Comparison of ENCODE assay signal across 11 cellular contexts in the genomic region with DNA sequence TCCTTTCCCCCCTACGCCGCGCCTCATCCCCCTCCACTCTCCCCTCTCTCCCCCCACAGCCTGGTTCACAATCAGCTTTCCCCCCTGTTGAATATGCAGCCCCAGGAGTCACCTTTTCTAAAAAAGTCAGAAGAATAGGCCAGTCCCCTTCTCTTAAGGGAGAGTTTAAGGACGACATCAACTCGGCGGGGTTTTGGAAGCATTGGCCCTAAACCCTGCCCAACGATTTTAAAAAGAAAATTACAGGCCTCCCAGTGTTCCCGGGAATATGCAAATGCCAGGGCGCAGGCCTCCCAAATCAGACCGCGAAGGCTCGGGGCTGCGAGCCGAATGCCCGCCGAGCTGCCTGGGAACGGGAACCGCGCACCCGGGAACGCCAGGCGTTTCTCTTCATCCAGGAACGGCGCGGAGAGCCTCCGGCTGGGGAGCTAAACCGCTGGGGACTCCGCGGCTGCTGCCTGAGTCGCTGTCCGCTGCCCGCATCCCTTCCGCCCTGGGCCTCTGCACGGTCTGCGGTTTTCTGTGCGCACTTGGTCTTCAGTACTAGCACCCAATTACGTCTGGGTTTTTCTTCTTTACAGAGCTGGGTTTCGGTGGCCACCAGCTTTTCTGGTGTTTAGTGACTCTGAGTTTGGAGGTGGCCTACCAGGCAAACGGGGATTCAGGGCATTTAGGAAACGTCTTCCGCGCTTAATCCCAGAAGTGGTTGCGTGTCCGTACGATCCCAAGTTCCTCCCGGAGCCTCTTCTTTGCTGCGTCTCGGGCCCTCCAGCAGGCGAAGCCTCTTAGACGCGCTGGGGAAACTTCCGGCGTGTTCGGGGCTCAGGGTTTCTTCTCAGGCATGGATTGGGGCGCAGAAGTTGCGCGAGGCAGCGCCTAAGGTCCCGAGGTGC. TPM values are rescaled to one million over a fixed set of nuclear protein-coding genes. Genes with fewer than 3 reads are reported as not detected.
DNase-seq lines count a peak whose midpoint lies in the region; ATAC-seq, FAIRE-seq and TF ChIP-seq lines count a peak whose summit lies in the region.
"Had no signal": no experiment of that assay in that cellular context is flagged by ENCODE, and none has a peak within 500 bp of the region (broad histone marks: within the 10 kb centered on the region; RNA-seq: fewer than 3 reads in every experiment).

No MANE protein-coding gene starts in this region.

- TF ChIP-seq POLR2A in HepG2 (IDR thresholded peaks at IDR 0.05; ENCODE audit: insufficient read depth in 1 of 2, low read depth in 2 of 2, low read length in 2 of 2) = no peak
- no peak for TF ChIP-seq POLR2A in upper lobe of left lung (IDR thresholded peaks at IDR 0.05)

- TF ChIP-seq CTCF in right atrium auricular region (IDR thresholded peaks at IDR 0.05) (no peak), bronchial epithelial cell (IDR thresholded peaks at IDR 0.05; ENCODE audit: insufficient read depth, low read length, severe bottlenecking) (no peak), HepG2 (CRISPR knock-in tag; IDR thresholded peaks at IDR 0.05) (no peak), upper lobe of left lung (IDR thresholded peaks at IDR 0.05) (no peak)

- 22% methylated on average over 53 of the region's 59 CpGs for WGBS in HepG2 (ENCODE audit: low lambda C conversion rate)
- WGBS in upper lobe of left lung, 2 donors = 7% methylated on average over 35 to 59 of the region's 59 CpGs

- no peaks in the 10 kb centered on the region for H3K36me3 ChIP-seq in right atrium auricular region
- H3K36me3 ChIP-seq in bronchial epithelial cell (ENCODE audit: control insufficient read depth, insufficient read depth, low read length) = peaks cover 4% of the 10 kb centered on the region
- H3K36me3 ChIP-seq in HepG2 (replicated peaks in 1 of 2; ENCODE audit: control insufficient read depth in 1 of 2, insufficient read depth in 2 of 2, low read length in 2 of 2) = no peaks in the 10 kb centered on the region
- peaks cover 0 to 4% (median 0%) of the 10 kb centered on the region in 4 donors for H3K36me3 ChIP-seq in upper lobe of left lung

- no peak overlapping the region for H3K4me2 ChIP-seq in HepG2 (ENCODE audit: low read depth, low read length)

- peak; percentile 9 for ATAC-seq in Right ventricle myocardium inferior
- peak; percentile 52 for ATAC-seq in HepG2
- peak in 1 of 2 donors; percentile 3 for ATAC-seq in upper lobe of left lung (ENCODE audit: low FRiP score in 2 of 2)
- no peak for ATAC-seq in GM18873 (IDR thresholded peaks at IDR 0.05; ENCODE audit: low FRiP score, unreplicated experiment)
- ATAC-seq in GM21786 (IDR thresholded peaks at IDR 0.05; ENCODE audit: unreplicated experiment) = no peak

- DNase-seq in Right ventricle myocardium inferior (ENCODE audit: missing footprints) (no peak), right atrium auricular region (ENCODE audit: low spot score) (no peak), bronchial epithelial cell (ENCODE audit: low read depth) (no peak), HepG2 (ENCODE audit: low spot score) (no peak), upper lobe of left lung (peak in 1 of 2 donors; percentile 71), dedifferentiated amniotic fluid mesenchymal stem cell (ENCODE audit: extremely low spot score) (no peak)
- DNase-seq: DMS79 treated with DMSO at 0.1 percent for 48 hours had no signal

- no TSS peak for BruUV-seq in HepG2 (replicated peaks; lab: Mats Ljungman, UMichigan)

- H3K9me3 ChIP-seq in right atrium auricular region = no peaks in the 10 kb centered on the region
- H3K9me3 ChIP-seq in HepG2 (ENCODE audit: low read length) = no peaks in the 10 kb centered on the region
- H3K9me3 ChIP-seq in upper lobe of left lung = no peaks in the 10 kb centered on the region

- H4K20me1 ChIP-seq in HepG2 (ENCODE audit: insufficient read depth, low read length) = no peaks in the 10 kb centered on the region

- in situ Hi-C loops in HepG2 (cut with HindIII; ENCODE audit: extremely low pct_ligation_motif_present, low pct_unique_long_range_greater_than_20kb) = no loop called here

- peaks cover 69 to 86% of the 10 kb centered on the region in 2 donors for H3K27me3 ChIP-seq in right atrium auricular region
- no peaks in the 10 kb centered on the region for H3K27me3 ChIP-seq in bronchial epithelial cell (ENCODE audit: control insufficient read depth, insufficient read depth, low read length)
- peaks cover 13 to 75% of the 10 kb centered on the region in 2 experiments for H3K27me3 ChIP-seq in HepG2 (ENCODE audit: control insufficient read depth in 1 of 2, insufficient read depth in 2 of 2, low read length in 2 of 2)
- H3K27me3 ChIP-seq in upper lobe of left lung = peaks cover 0 to 75% (median 50%) of the 10 kb centered on the region in 4 donors

- H3K4me3 ChIP-seq in right atrium auricular region (peak overlapping the region in 1 of 2 donors; percentile 47), bronchial epithelial cell (ENCODE audit: low read depth, low read length) (peak overlapping the region; percentile 42), HepG2 (replicated peaks in 1 of 3; ENCODE audit: insufficient read depth in 1 of 3, low read depth in 2 of 3, low read length in 3 of 3) (no peak overlapping the region), upper lobe of left lung (peak overlapping the region in 3 of 4 donors; percentile 71 to 74 (median 72))

- no peak overlapping the region for H2AFZ ChIP-seq in HepG2 (ENCODE audit: low read length)

- TF ChIP-seq EP300 in HepG2 (IDR thresholded peaks at IDR 0.05; ENCODE audit: low read depth in 2 of 2, low read length in 2 of 2) (no peak), HepG2 (CRISPR knock-in tag; IDR thresholded peaks at IDR 0.05; ENCODE audit: borderline replicate concordance) (no peak), upper lobe of left lung (IDR thresholded peaks at IDR 0.05) (no peak)

- TF ChIP-seq RAD21 in HepG2 (CRISPR knock-in tag; IDR thresholded peaks at IDR 0.05) = no peak

- POLR2A ChIA-PET in HepG2 (lab: Yijun Ruan, JAX) = no interaction called here

- H3K27ac ChIP-seq in right atrium auricular region = peak overlapping the region in 1 of 2 donors; percentile 6
- no peak overlapping the region for H3K27ac ChIP-seq in HepG2 (ENCODE audit: extremely low read length, insufficient read depth, low read length)
- H3K27ac ChIP-seq in upper lobe of left lung = peak overlapping the region; percentile 75 to 89 (median 80)

- intact Hi-C loops in Right ventricle myocardium inferior (cut with DNase I) = loop anchor here (5.0 to 10.0 kb wide), 5 partner anchors 119 to 1232 kb away; partner anchors contain the start of genes FTO, IRX6 and RPGRIP1L
- intact Hi-C loops in HepG2 (cut with micrococcal nuclease; ENCODE audit: unreplicated experiment) = no loop called here

- no peak overlapping the region for H3K9ac ChIP-seq in HepG2 (ENCODE audit: insufficient read depth, low read depth, low read length)

- peaks cover 0 to 40% of the 10 kb centered on the region in 2 donors for H3K4me1 ChIP-seq in right atrium auricular region
- no peaks in the 10 kb centered on the region for H3K4me1 ChIP-seq in HepG2 (ENCODE audit: insufficient read depth, low read length)
- peaks cover 19 to 39% (median 30%) of the 10 kb centered on the region in 4 donors for H3K4me1 ChIP-seq in upper lobe of left lung

- no peaks in the 10 kb centered on the region for H3K79me2 ChIP-seq in HepG2 (ENCODE audit: insufficient read depth, low read length)

- no peak for FAIRE-seq in bronchial epithelial cell (lab: Jason Lieb, UNC)
- no peak for FAIRE-seq in HepG2 (lab: Jason Lieb, UNC)
- FAIRE-seq: TTC549 had no signal

- CTCF ChIA-PET in HepG2 (lab: Yijun Ruan, JAX; ENCODE audit: low intra/inter-chr PET ratio, low total read pairs) = no interaction called here

TF ChIP-seq in HepG2, 621 proteins besides CTCF, POLR2A, EP300 and RAD21 (continues in another document):
- TF ChIP-seq ZMAT3 (CRISPR knock-in tag; conservative IDR thresholded peaks at IDR 0.05) = no peak
- TF ChIP-seq HNRNPLL (IDR thresholded peaks at IDR 0.05; ENCODE audit: low read depth, low read length, poor library complexity, severe bottlenecking) = peak; percentile 27
- no peak for TF ChIP-seq ZC3H13 (CRISPR knock-in tag; IDR thresholded peaks at IDR 0.05)

RNA-seq across cellular contexts. Expression of gene IRX5, which starts 5.7 kb away (rescaled TPM):
- 13.2 TPM for total RNA-seq in Right ventricle myocardium inferior
- total RNA-seq in right atrium auricular region = 1 to 10 TPM in 1 of 2 donors, under 1 TPM in 1; 0.59 to 4.1 TPM
- 6.1 and 6.3 TPM in 2 replicates for total RNA-seq in bronchial epithelial cell
- total RNA-seq in HepG2 (2016; rRNA removed; fragmentation: Illumina TruSeq; extraction: Trizol) = not detected in 2 replicates
- total RNA-seq in HepG2 (2016; cell fraction: cytosol; rRNA removed; fragmentation: Illumina TruSeq; extraction: Trizol; ENCODE audit: low read depth) = not detected in 2 replicates
- total RNA-seq in HepG2 (2016; cell fraction: insoluble cytoplasmic fraction; rRNA removed; fragmentation: Illumina TruSeq; extraction: Trizol) = not detected in 2 replicates
- total RNA-seq in HepG2 (2016; cell fraction: membrane; rRNA removed; fragmentation: Illumina TruSeq; extraction: Trizol) = not detected in 2 replicates
- total RNA-seq in HepG2 (2016; cell fraction: nucleus; rRNA removed; fragmentation: Illumina TruSeq; extraction: Trizol) = not detected in 2 replicates
- polyA plus RNA-seq in HepG2 (2011; rRNA removed) = not detected in 2 replicates
- not detected in 2 replicates for polyA plus RNA-seq in HepG2 (2011; cell fraction: cytosol; rRNA removed)
- polyA plus RNA-seq in HepG2 (2011; cell fraction: nucleus; rRNA removed) = not detected in 2 replicates
- polyA plus RNA-seq in HepG2 (2012) = not detected in 2 replicates
- polyA plus RNA-seq in HepG2 (2016; cell fraction: cytosol; fragmentation: Illumina TruSeq; extraction: Trizol; ENCODE audit: low read depth) = not detected in 2 replicates
- not detected in 2 replicates for polyA plus RNA-seq in HepG2 (2016; cell fraction: insoluble cytoplasmic fraction; fragmentation: Illumina TruSeq; extraction: Trizol; ENCODE audit: low read depth)
- not detected in 2 replicates for polyA plus RNA-seq in HepG2 (2016; cell fraction: membrane; fragmentation: Illumina TruSeq; extraction: Trizol; ENCODE audit: low read depth)
- not detected in 2 replicates for polyA plus RNA-seq in HepG2 (2016; cell fraction: nucleus; fragmentation: Illumina TruSeq; extraction: Trizol; ENCODE audit: insufficient read depth, low read depth)
- 1.1 TPM in 1 of 2 replicates, not detected in the other for polyA minus RNA-seq in HepG2 (2011; rRNA and poly(A)+ RNA removed; ENCODE audit: low replicate concordance)
- not detected in 2 replicates for polyA minus RNA-seq in HepG2 (2011; cell fraction: cytosol; rRNA and poly(A)+ RNA removed)
- polyA minus RNA-seq in HepG2 (2011; cell fraction: nucleus; rRNA and poly(A)+ RNA removed) = not detected in 2 replicates
- total RNA-seq in upper lobe of left lung = 10 to 100 TPM; 15.2 to 45.6 (median 31.9) TPM
- total RNA-seq: liver had no signal
- polyA plus RNA-seq: liver had no signal

Comparison
In these comparisons a context has a peak if more than half of its experiments do, and no peak if none do; other contexts are left out.
1. ATAC-seq: peak in Right ventricle myocardium inferior (single experiment) and HepG2 (single experiment); none in GM18873 (single experiment) and GM21786 (single experiment).
2. H3K4me3 ChIP-seq: peak in bronchial epithelial cell (single experiment) and upper lobe of left lung (3 of 4); none in HepG2 (0 of 3).